Comparison of ENCODE assay signal across 20 cellular contexts in genomic region chr6:39889229-39889628, GRCh38.
"Had no signal": no experiment of that assay in that cellular context is flagged by ENCODE, and none has a peak within 500 bp of the region (broad histone marks: within the 10 kb centered on the region; RNA-seq: fewer than 3 reads in every experiment).

No MANE protein-coding gene starts in this region.

- H3K9me3 ChIP-seq: breast epithelium, suprapubic skin, vagina had no signal

- H3K4me3 ChIP-seq: breast epithelium, coronary artery, suprapubic skin, vagina had no signal

- H3K36me3 Mint-ChIP-seq: activated naive CD8-positive, alpha-beta T cell treated with anti-CD3 and anti-CD28 coated beads for 36 hours; natural killer cell treated with Interleukin-12 subunit alpha and Interleukin-12 subunit beta and Interleukin-15 and Interleukin-18, amount 100 ng/mL, for 72 hours; stimulated activated effector memory CD8-positive, alpha-beta T cell treated with anti-CD3 and anti-CD28 coated beads, Interleukin-12 subunit alpha, Interleukin-12 subunit beta, amount 100 ng/mL, for 72 hours; WTC11 had no signal

- ATAC-seq: activated T-helper 17 cell treated with anti-CD3 and anti-CD28 coated beads, Interleukin-2, amount 50 U/mL, for 72 hours; left lobe of liver; natural killer cell treated with Interleukin-12 subunit alpha and Interleukin-12 subunit beta and Interleukin-15 and Interleukin-18, amount 100 ng/mL, for 72 hours; stimulated activated effector memory CD8-positive, alpha-beta T cell treated with anti-CD3 and anti-CD28 coated beads, Interleukin-12 subunit alpha, Interleukin-12 subunit beta, amount 100 ng/mL, for 72 hours; stimulated activated naive CD8-positive, alpha-beta T cell treated with anti-CD3 and anti-CD28 coated beads, Interleukin-15, amount 100 ng/mL, for 72 hours; WTC11 had no signal

- DNase-seq: activated naive CD4-positive, alpha-beta T cell; activated naive CD8-positive, alpha-beta T cell treated with anti-CD3 and anti-CD28 coated beads for 36 hours; activated T-cell treated with anti-CD3 and anti-CD28 coated beads, Interleukin-2, amount 50 U/mL, for 24 hours; foreskin fibroblast; kidney; stimulated activated CD4-positive, alpha-beta T cell treated with anti-CD3 and anti-CD28 coated beads, Interleukin-1b, Interleukin-23, amount 100 ng/mL, for 48 hours; stimulated activated naive CD8-positive, alpha-beta T cell treated with anti-CD3 and anti-CD28 coated beads, Interleukin-15, amount 100 ng/mL, for 72 hours; T-helper 9 cell; trophoblast cell had no signal

- H3K4me1 ChIP-seq: breast epithelium had no signal

- H3K9me3 Mint-ChIP-seq: activated naive CD8-positive, alpha-beta T cell treated with anti-CD3 and anti-CD28 coated beads for 36 hours; activated T-cell treated with anti-CD3 and anti-CD28 coated beads, Interleukin-2, amount 50 U/mL, for 24 hours; activated T-helper 17 cell treated with anti-CD3 and anti-CD28 coated beads, Interleukin-2, amount 50 U/mL, for 72 hours; central memory CD8-positive, alpha-beta T cell; mesothelial cell of epicardium; natural killer cell treated with Interleukin-12 subunit alpha and Interleukin-12 subunit beta and Interleukin-15 and Interleukin-18, amount 100 ng/mL, for 72 hours; stimulated activated effector memory CD8-positive, alpha-beta T cell treated with anti-CD3 and anti-CD28 coated beads, Interleukin-12 subunit alpha, Interleukin-12 subunit beta, amount 100 ng/mL, for 72 hours; stimulated activated naive CD8-positive, alpha-beta T cell treated with anti-CD3 and anti-CD28 coated beads, Interleukin-15, amount 100 ng/mL, for 72 hours; WTC11 had no signal

- H3K27ac Mint-ChIP-seq: activated naive CD8-positive, alpha-beta T cell treated with anti-CD3 and anti-CD28 coated beads for 36 hours; activated T-cell treated with anti-CD3 and anti-CD28 coated beads, Interleukin-2, amount 50 U/mL, for 24 hours; activated T-helper 17 cell treated with anti-CD3 and anti-CD28 coated beads, Interleukin-2, amount 50 U/mL, for 72 hours; mesothelial cell of epicardium; natural killer cell treated with Interleukin-12 subunit alpha and Interleukin-12 subunit beta and Interleukin-15 and Interleukin-18, amount 100 ng/mL, for 72 hours; stimulated activated effector memory CD8-positive, alpha-beta T cell treated with anti-CD3 and anti-CD28 coated beads, Interleukin-12 subunit alpha, Interleukin-12 subunit beta, amount 100 ng/mL, for 72 hours; stimulated activated naive CD8-positive, alpha-beta T cell treated with anti-CD3 and anti-CD28 coated beads, Interleukin-15, amount 100 ng/mL, for 72 hours; WTC11 had no signal

- H3K36me3 ChIP-seq: breast epithelium had no signal

- H3K4me3 Mint-ChIP-seq: activated naive CD8-positive, alpha-beta T cell treated with anti-CD3 and anti-CD28 coated beads for 36 hours; activated T-cell treated with anti-CD3 and anti-CD28 coated beads, Interleukin-2, amount 50 U/mL, for 24 hours; activated T-helper 17 cell treated with anti-CD3 and anti-CD28 coated beads, Interleukin-2, amount 50 U/mL, for 72 hours; central memory CD8-positive, alpha-beta T cell; mesothelial cell of epicardium; natural killer cell treated with Interleukin-12 subunit alpha and Interleukin-12 subunit beta and Interleukin-15 and Interleukin-18, amount 100 ng/mL, for 72 hours; stimulated activated effector memory CD8-positive, alpha-beta T cell treated with anti-CD3 and anti-CD28 coated beads, Interleukin-12 subunit alpha, Interleukin-12 subunit beta, amount 100 ng/mL, for 72 hours; stimulated activated naive CD8-positive, alpha-beta T cell treated with anti-CD3 and anti-CD28 coated beads, Interleukin-15, amount 100 ng/mL, for 72 hours; WTC11 had no signal

- H3K27me3 ChIP-seq: breast epithelium, suprapubic skin, vagina had no signal

- H3K27ac ChIP-seq: suprapubic skin, vagina had no signal

- H3K4me1 Mint-ChIP-seq: activated naive CD8-positive, alpha-beta T cell treated with anti-CD3 and anti-CD28 coated beads for 36 hours; activated T-helper 17 cell treated with anti-CD3 and anti-CD28 coated beads, Interleukin-2, amount 50 U/mL, for 72 hours; central memory CD8-positive, alpha-beta T cell; stimulated activated effector memory CD8-positive, alpha-beta T cell treated with anti-CD3 and anti-CD28 coated beads, Interleukin-12 subunit alpha, Interleukin-12 subunit beta, amount 100 ng/mL, for 72 hours; stimulated activated naive CD8-positive, alpha-beta T cell treated with anti-CD3 and anti-CD28 coated beads, Interleukin-15, amount 100 ng/mL, for 72 hours had no signal
